Comparison of ENCODE assay signal across 9 cellular contexts in genomic region chr9:109974143-109974917, GRCh38.
DNase-seq lines count a peak whose midpoint lies in the region; ATAC-seq and TF ChIP-seq lines count a peak whose summit lies in the region.
"Had no signal": no experiment of that assay in that cellular context is flagged by ENCODE, and none has a peak within 500 bp of the region (broad histone marks: within the 10 kb centered on the region; RNA-seq: fewer than 3 reads in every experiment).

No MANE protein-coding gene starts in this region.

- no peaks in the 10 kb centered on the region for H3K36me3 Mint-ChIP-seq in CD4-positive, CD25-positive, alpha-beta regulatory T cell
- H3K36me3 Mint-ChIP-seq in activated T-helper 1 cell treated with anti-CD3 and anti-CD28 coated beads, Interleukin-12 subunit alpha, Interleukin-12 subunit beta, Interleukin-2, Interleukin-4 antibody, amounts not matched to agents 30 ng/mL and 10 ng/mL and 1 ng/mL, durations not matched to agents 14 hours and 24 hours and 36 hours (ENCODE audit: low read depth): peaks cover 7% of the 10 kb centered on the region

- H3K4me3 ChIP-seq in CD4-positive, CD25-positive, alpha-beta regulatory T cell (ENCODE audit: low read depth, low read length): peak overlapping the region; percentile 34

- no peaks in the 10 kb centered on the region for H3K36me3 ChIP-seq in CD4-positive, CD25-positive, alpha-beta regulatory T cell (ENCODE audit: control insufficient read depth, insufficient read depth, low read length)

- H3K27ac ChIP-seq in CD4-positive, CD25-positive, alpha-beta regulatory T cell (ENCODE audit: insufficient read depth, low read length, poor library complexity, severe bottlenecking): peak overlapping the region; percentile 72
- H3K27ac ChIP-seq in RWPE1: no peak overlapping the region

- intact Hi-C loops in activated T-helper 1 cell treated with anti-CD3 and anti-CD28 coated beads, Interleukin-12 subunit alpha, Interleukin-12 subunit beta, Interleukin-2, Interleukin-4 antibody, amounts not matched to agents 30 ng/mL and 10 ng/mL and 1 ng/mL, durations not matched to agents 14 hours and 24 hours and 36 hours (cut with micrococcal nuclease): loop anchor here (1.0 to 5.0 kb wide), 13 partner anchors 24 to 872 kb away; no protein-coding TSS in a partner anchor

- H3K27me3 ChIP-seq in CD4-positive, CD25-positive, alpha-beta regulatory T cell (ENCODE audit: control insufficient read depth, insufficient read depth, low read length): no peaks in the 10 kb centered on the region

- no peaks in the 10 kb centered on the region for H3K27me3 Mint-ChIP-seq in CD4-positive, CD25-positive, alpha-beta regulatory T cell
- H3K27me3 Mint-ChIP-seq in activated T-helper 1 cell treated with anti-CD3 and anti-CD28 coated beads, Interleukin-12 subunit alpha, Interleukin-12 subunit beta, Interleukin-2, Interleukin-4 antibody, amounts not matched to agents 30 ng/mL and 10 ng/mL and 1 ng/mL, durations not matched to agents 14 hours and 24 hours and 36 hours (ENCODE audit: insufficient read depth): no peaks in the 10 kb centered on the region

- POLR2A ChIA-PET in RWPE1 (lab: Yijun Ruan, JAX; ENCODE audit: low non-redundant PET): no interaction called here

- ATAC-seq in CD4-positive, CD25-positive, alpha-beta regulatory T cell (ENCODE audit: low read depth in 2 of 2): peak; percentile 79 to 83
- peak; percentile 75 for ATAC-seq in GM19438 (IDR thresholded peaks at IDR 0.05; ENCODE audit: low read depth, unreplicated experiment)
- ATAC-seq in HG03378 (IDR thresholded peaks at IDR 0.05; ENCODE audit: unreplicated experiment): peak; percentile 80

- H3K9me3 Mint-ChIP-seq in CD4-positive, CD25-positive, alpha-beta regulatory T cell: peaks cover 0 to 3% (median 0%) of the 10 kb centered on the region in 7 donors
- peaks cover 2% of the 10 kb centered on the region for H3K9me3 Mint-ChIP-seq in activated T-helper 1 cell treated with anti-CD3 and anti-CD28 coated beads, Interleukin-12 subunit alpha, Interleukin-12 subunit beta, Interleukin-2, Interleukin-4 antibody, amounts not matched to agents 30 ng/mL and 10 ng/mL and 1 ng/mL, durations not matched to agents 14 hours and 24 hours and 36 hours

- TF ChIP-seq CTCF in RWPE1 (conservative IDR thresholded peaks at IDR 0.05; ENCODE audit: low read depth): no peak

- H3K4me3 Mint-ChIP-seq in CD4-positive, CD25-positive, alpha-beta regulatory T cell: peak overlapping the region; percentile 52 to 70 (median 59)
- peak overlapping the region; percentile 34 for H3K4me3 Mint-ChIP-seq in activated T-helper 1 cell treated with anti-CD3 and anti-CD28 coated beads, Interleukin-12 subunit alpha, Interleukin-12 subunit beta, Interleukin-2, Interleukin-4 antibody, amounts not matched to agents 30 ng/mL and 10 ng/mL and 1 ng/mL, durations not matched to agents 14 hours and 24 hours and 36 hours

- CTCF ChIA-PET in RWPE1 (lab: Yijun Ruan, JAX): interaction anchor here (0.5 kb wide), 1 partner anchor 801 kb away, joined by 4 read pairs; no protein-coding TSS in a partner anchor

- H3K9me3 ChIP-seq in CD4-positive, CD25-positive, alpha-beta regulatory T cell (ENCODE audit: control insufficient read depth in 2 of 2, low read length in 2 of 2): no peaks in the 10 kb centered on the region

- H3K4me1 ChIP-seq in CD4-positive, CD25-positive, alpha-beta regulatory T cell (ENCODE audit: control insufficient read depth, insufficient read depth, low read length, poor library complexity, severe bottlenecking): peaks cover 48% of the 10 kb centered on the region

- H3K27ac Mint-ChIP-seq in CD4-positive, CD25-positive, alpha-beta regulatory T cell: peak overlapping the region; percentile 92 to 98 (median 97)
- peak overlapping the region; percentile 72 for H3K27ac Mint-ChIP-seq in activated T-helper 1 cell treated with anti-CD3 and anti-CD28 coated beads, Interleukin-12 subunit alpha, Interleukin-12 subunit beta, Interleukin-2, Interleukin-4 antibody, amounts not matched to agents 30 ng/mL and 10 ng/mL and 1 ng/mL, durations not matched to agents 14 hours and 24 hours and 36 hours

- peaks cover 25 to 63% (median 41%) of the 10 kb centered on the region in 4 donors for H3K4me1 Mint-ChIP-seq in CD4-positive, CD25-positive, alpha-beta regulatory T cell
- H3K4me1 Mint-ChIP-seq in activated T-helper 1 cell treated with anti-CD3 and anti-CD28 coated beads, Interleukin-12 subunit alpha, Interleukin-12 subunit beta, Interleukin-2, Interleukin-4 antibody, amounts not matched to agents 30 ng/mL and 10 ng/mL and 1 ng/mL, durations not matched to agents 14 hours and 24 hours and 36 hours (ENCODE audit: low read depth): peaks cover 86% of the 10 kb centered on the region

- peak in 2 of 3 donors; percentile 60 to 90 for DNase-seq in CD4-positive, CD25-positive, alpha-beta regulatory T cell
- peak; percentile 67 for DNase-seq in activated T-helper 1 cell treated with anti-CD3 and anti-CD28 coated beads, Interleukin-12 subunit alpha, Interleukin-12 subunit beta, Interleukin-2, Interleukin-4 antibody, amounts not matched to agents 30 ng/mL and 10 ng/mL and 1 ng/mL, durations not matched to agents 14 hours and 24 hours and 36 hours (ENCODE audit: low spot score)
- peak; percentile 2 to 41 for DNase-seq in stimulated activated CD8-positive, alpha-beta memory T cell treated with anti-CD3 and anti-CD28 coated beads, Interleukin-2, amount 100 ng/mL, for 48 hours (ENCODE audit: low read depth in 2 of 2)
- no peak for DNase-seq in RWPE1 (ENCODE audit: low spot score)
- no peak for DNase-seq in HUDEP-2 (lab: John Stamatoyannopoulos, UW; ENCODE audit: unreplicated experiment in 76 of 76)
- no peak for DNase-seq in D341Med (ENCODE audit: low spot score)
- DNase-seq: DND-41 had no signal

Comparison
In these comparisons a context has a peak if more than half of its experiments do, and no peak if none do; other contexts are left out.
1. DNase-seq: peak in CD4-positive, CD25-positive, alpha-beta regulatory T cell (2 of 3), activated T-helper 1 cell treated with anti-CD3 and anti-CD28 coated beads, Interleukin-12 subunit alpha, Interleukin-12 subunit beta, Interleukin-2, Interleukin-4 antibody, amounts not matched to agents 30 ng/mL and 10 ng/mL and 1 ng/mL, durations not matched to agents 14 hours and 24 hours and 36 hours (single experiment) and stimulated activated CD8-positive, alpha-beta memory T cell treated with anti-CD3 and anti-CD28 coated beads, Interleukin-2, amount 100 ng/mL, for 48 hours (2 of 2); none in RWPE1 (single experiment), HUDEP-2 (0 of 76) and D341Med (single experiment).
2. Peak in every context shown above with its lines, with median percentiles within 50 percentile points of each other: ATAC-seq.